1 cellular context compared by ENCODE assay signal in the genomic region with DNA sequence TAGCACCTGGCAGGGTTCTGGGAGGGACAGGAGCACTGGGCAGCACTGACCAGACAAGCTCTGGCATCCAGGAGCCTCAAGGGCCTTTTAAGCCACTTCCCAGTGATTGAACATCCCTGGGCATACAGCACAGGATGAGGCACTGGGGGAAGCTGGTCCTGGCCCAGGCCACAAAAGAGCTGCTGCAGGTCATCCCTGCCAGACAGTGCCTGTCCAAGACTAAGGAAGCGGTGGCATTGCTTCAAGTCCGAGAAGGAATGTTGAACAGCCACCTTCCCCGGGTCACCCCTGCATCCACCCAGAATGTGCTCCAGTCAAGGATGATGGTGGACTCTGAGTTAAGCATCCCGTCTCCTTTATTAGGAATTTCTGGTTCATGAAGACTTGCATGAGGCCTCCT.
TF ChIP-seq lines count a peak whose summit lies in the region.

No MANE protein-coding gene starts in this region.

TF ChIP-seq in HCT116, 20 proteins besides CTCF, POLR2A, EP300 and RAD21:
- no peak for TF ChIP-seq ZNF274 (IDR thresholded peaks at IDR 0.05; ENCODE audit: low read depth, low read length)
- no peak for TF ChIP-seq FOSL1 (IDR thresholded peaks at IDR 0.05; ENCODE audit: low read depth)
- TF ChIP-seq, protein P1, sequence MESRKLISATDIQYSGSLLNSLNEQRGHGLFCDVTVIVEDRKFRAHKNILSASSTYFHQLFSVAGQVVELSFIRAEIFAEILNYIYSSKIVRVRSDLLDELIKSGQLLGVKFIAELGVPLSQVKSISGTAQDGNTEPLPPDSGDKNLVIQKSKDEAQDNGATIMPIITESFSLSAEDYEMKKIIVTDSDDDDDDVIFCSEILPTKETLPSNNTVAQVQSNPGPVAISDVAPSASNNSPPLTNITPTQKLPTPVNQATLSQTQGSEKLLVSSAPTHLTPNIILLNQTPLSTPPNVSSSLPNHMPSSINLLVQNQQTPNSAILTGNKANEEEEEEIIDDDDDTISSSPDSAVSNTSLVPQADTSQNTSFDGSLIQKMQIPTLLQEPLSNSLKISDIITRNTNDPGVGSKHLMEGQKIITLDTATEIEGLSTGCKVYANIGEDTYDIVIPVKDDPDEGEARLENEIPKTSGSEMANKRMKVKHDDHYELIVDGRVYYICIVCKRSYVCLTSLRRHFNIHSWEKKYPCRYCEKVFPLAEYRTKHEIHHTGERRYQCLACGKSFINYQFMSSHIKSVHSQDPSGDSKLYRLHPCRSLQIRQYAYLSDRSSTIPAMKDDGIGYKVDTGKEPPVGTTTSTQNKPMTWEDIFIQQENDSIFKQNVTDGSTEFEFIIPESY (IDR thresholded peaks at IDR 0.05; ENCODE audit: extremely low read depth, insufficient replicate concordance, low read length) = no peak
- TF ChIP-seq POLR2AphosphoS5 (IDR thresholded peaks at IDR 0.05; ENCODE audit: low read depth, low read length) = no peak
- TF ChIP-seq, protein P2, sequence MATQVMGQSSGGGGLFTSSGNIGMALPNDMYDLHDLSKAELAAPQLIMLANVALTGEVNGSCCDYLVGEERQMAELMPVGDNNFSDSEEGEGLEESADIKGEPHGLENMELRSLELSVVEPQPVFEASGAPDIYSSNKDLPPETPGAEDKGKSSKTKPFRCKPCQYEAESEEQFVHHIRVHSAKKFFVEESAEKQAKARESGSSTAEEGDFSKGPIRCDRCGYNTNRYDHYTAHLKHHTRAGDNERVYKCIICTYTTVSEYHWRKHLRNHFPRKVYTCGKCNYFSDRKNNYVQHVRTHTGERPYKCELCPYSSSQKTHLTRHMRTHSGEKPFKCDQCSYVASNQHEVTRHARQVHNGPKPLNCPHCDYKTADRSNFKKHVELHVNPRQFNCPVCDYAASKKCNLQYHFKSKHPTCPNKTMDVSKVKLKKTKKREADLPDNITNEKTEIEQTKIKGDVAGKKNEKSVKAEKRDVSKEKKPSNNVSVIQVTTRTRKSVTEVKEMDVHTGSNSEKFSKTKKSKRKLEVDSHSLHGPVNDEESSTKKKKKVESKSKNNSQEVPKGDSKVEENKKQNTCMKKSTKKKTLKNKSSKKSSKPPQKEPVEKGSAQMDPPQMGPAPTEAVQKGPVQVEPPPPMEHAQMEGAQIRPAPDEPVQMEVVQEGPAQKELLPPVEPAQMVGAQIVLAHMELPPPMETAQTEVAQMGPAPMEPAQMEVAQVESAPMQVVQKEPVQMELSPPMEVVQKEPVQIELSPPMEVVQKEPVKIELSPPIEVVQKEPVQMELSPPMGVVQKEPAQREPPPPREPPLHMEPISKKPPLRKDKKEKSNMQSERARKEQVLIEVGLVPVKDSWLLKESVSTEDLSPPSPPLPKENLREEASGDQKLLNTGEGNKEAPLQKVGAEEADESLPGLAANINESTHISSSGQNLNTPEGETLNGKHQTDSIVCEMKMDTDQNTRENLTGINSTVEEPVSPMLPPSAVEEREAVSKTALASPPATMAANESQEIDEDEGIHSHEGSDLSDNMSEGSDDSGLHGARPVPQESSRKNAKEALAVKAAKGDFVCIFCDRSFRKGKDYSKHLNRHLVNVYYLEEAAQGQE (IDR thresholded peaks at IDR 0.05; ENCODE audit: low read depth) = no peak
